In the genomic region with DNA sequence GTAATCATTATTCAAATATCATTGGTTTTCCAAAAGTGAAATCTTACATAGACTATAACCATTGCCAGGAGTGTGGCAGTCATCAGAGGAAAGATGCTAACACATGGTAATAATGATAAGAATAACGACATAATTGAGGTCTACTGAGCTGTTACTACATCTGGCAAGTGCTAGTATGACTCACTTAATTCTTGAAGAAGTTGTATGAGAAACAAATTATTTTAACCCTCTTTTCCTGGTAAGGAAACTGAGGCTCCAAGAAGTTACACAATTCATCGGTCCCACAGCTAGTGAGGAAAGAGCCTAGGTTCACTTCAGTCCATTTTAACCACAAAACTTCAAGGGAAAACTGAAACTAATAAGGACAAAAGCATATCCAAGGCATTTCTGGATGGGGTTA, we compare ENCODE assay signal across 27 cellular contexts.
A peak's percentile ranks its signal among the peaks of the same experiment; 100 is the strongest.
DNase-seq lines count a peak whose midpoint lies in the region; ATAC-seq and TF ChIP-seq lines count a peak whose summit lies in the region.
"Had no signal": no experiment of that assay in that cellular context is flagged by ENCODE, and none has a peak within 500 bp of the region (broad histone marks: within the 10 kb centered on the region; RNA-seq: fewer than 3 reads in every experiment).

No MANE protein-coding gene starts in this region.

- DNase-seq in GM23248 (peak; percentile 18), OCI-M1 (lab: John Stamatoyannopoulos, UW) (peak; percentile 84), choroid plexus epithelial cell (ENCODE audit: low read depth) (peak; percentile 19), sciatic nerve (ENCODE audit: low spot score) (no peak), medulla oblongata (ENCODE audit: extremely low spot score) (no peak), NCI-H446 treated with DMSO at 0.1 percent for 48 hours (lab: John Stamatoyannopoulos, UW) (no peak)
- DNase-seq: activated CD4-positive, alpha-beta T cell treated with anti-CD3 and anti-CD28 coated beads for 4 hours; activated gamma-delta T cell treated with Interleukin-2 at 50 U/mL for 16 hours; activated T-cell treated with anti-CD3 and anti-CD28 coated beads, Interleukin-2, amount 50 U/mL, for 4 hours; brain microvascular endothelial cell; colonic mucosa; effector memory CD8-positive, alpha-beta T cell; GOT3; HFFc6; islet precursor cell; left ventricle myocardium inferior; naive B cell; NCI-H1105; NCI-H1930; NCI-H526; RPMI8226; stimulated activated CD4-positive, alpha-beta T cell treated with anti-CD3 and anti-CD28 coated beads, Interleukin-15, amount 100 ng/mL, for 24 hours; stimulated activated naive B cell treated with anti-CD40 and anti-IgM and Interleukin-4, amounts not matched to agents 10 μg/mL and 1 μg/mL and 100 μg/mL, for 72 hours; upper lobe of right lung had no signal

- H3K9me2 ChIP-seq in GM23248 (ENCODE audit: insufficient read depth): no peaks in the 10 kb centered on the region

- intact Hi-C loops in sciatic nerve (cut with DNase I): no loop called here

- peak; percentile 80 for ATAC-seq in sciatic nerve
- ATAC-seq in GM21360 (IDR thresholded peaks at IDR 0.05; ENCODE audit: unreplicated experiment): no peak
- ATAC-seq: activated T-cell treated with anti-CD3 and anti-CD28 coated beads, Interleukin-2, amount 50 U/mL, for 4 hours; effector memory CD8-positive, alpha-beta T cell; stimulated activated naive B cell treated with anti-CD40 and anti-IgM and Interleukin-4, amounts not matched to agents 10 μg/mL and 1 μg/mL and 100 μg/mL, for 72 hours; upper lobe of right lung had no signal

- 7% methylated on average over 2 of the region's 2 CpGs for WGBS in GM23248 (ENCODE audit: low coverage in 1 of 2, low lambda C conversion rate in 2 of 2, missing lambda C conversion rate in 2 of 2), 2 experiments

- H3K27me3 ChIP-seq in GM23248 (replicated peaks; ENCODE audit: insufficient read depth): 0 out of 2 replicates have a peak, but pooled peaks cover 4% of the 10 kb centered on the region
- H3K27me3 ChIP-seq: brain microvascular endothelial cell, colonic mucosa, suprapubic skin, upper lobe of right lung had no signal

- in situ Hi-C loops in GM23248 (cut with MboI): no loop called here

- H3K9me3 ChIP-seq in GM23248 (ENCODE audit: low read depth): no peaks in the 10 kb centered on the region
- H3K9me3 ChIP-seq: colonic mucosa, suprapubic skin, upper lobe of right lung had no signal

- no peak for TF ChIP-seq CTCF in choroid plexus epithelial cell (conservative IDR thresholded peaks at IDR 0.05; ENCODE audit: low read depth, low read length)

- H3K79me2 ChIP-seq in GM23248 (ENCODE audit: insufficient read depth): no peaks in the 10 kb centered on the region

- H3K4me1 ChIP-seq in GM23248 (ENCODE audit: insufficient read depth): no peaks in the 10 kb centered on the region
- H3K4me1 ChIP-seq: colonic mucosa, left ventricle myocardium inferior, suprapubic skin, upper lobe of right lung had no signal

- H3K4me2 ChIP-seq in GM23248 (ENCODE audit: unreplicated experiment): no peak overlapping the region

- H3K36me3 ChIP-seq in GM23248 (ENCODE audit: low read depth): no peaks in the 10 kb centered on the region
- H3K36me3 ChIP-seq: brain microvascular endothelial cell, colonic mucosa, left ventricle myocardium inferior, suprapubic skin, upper lobe of right lung had no signal

- no peak overlapping the region for H3K9ac ChIP-seq in GM23248

- no peak overlapping the region for H3K27ac ChIP-seq in GM23248
- H3K27ac ChIP-seq: brain microvascular endothelial cell, colonic mucosa, HL-60, left ventricle myocardium inferior, suprapubic skin, upper lobe of right lung had no signal

- no peak overlapping the region for H2AFZ ChIP-seq in GM23248

- H4K20me1 ChIP-seq in GM23248 (ENCODE audit: insufficient read depth): no peaks in the 10 kb centered on the region

- H3F3A ChIP-seq in GM23248 (ENCODE audit: insufficient read depth): no peaks in the 10 kb centered on the region

- H3K4me3 ChIP-seq in GM23248 (no peak overlapping the region), choroid plexus epithelial cell (ENCODE audit: low read depth, low read length) (no peak overlapping the region)
- H3K4me3 ChIP-seq: colonic mucosa, left ventricle myocardium inferior, suprapubic skin, upper lobe of right lung had no signal

Comparison
In these comparisons a context has a peak if more than half of its experiments do, and no peak if none do; other contexts are left out.
1. DNase-seq: peak in GM23248 (single experiment), OCI-M1 (single experiment) and choroid plexus epithelial cell (single experiment); none in sciatic nerve (single experiment), medulla oblongata (single experiment) and NCI-H446 treated with DMSO at 0.1 percent for 48 hours (single experiment).